Comparison of ENCODE assay signal across 8 cellular contexts in genomic region chr7:29132980-29133379, GRCh38. TPM values are rescaled to one million over a fixed set of nuclear protein-coding genes. Genes with fewer than 3 reads are reported as not detected.
"Had no signal": no experiment of that assay in that cellular context is flagged by ENCODE, and none has a peak within 500 bp of the region (broad histone marks: within the 10 kb centered on the region; RNA-seq: fewer than 3 reads in every experiment).

No MANE protein-coding gene starts in this region.

- H3K4me3 ChIP-seq: GM23338, HAP-1 had no signal

- H3K27ac ChIP-seq: KMS-11 had no signal

- H3K4me2 ChIP-seq: GM23338, KMS-11 had no signal

- H3K36me3 ChIP-seq: HAP-1 had no signal

- H3K9ac ChIP-seq: KMS-11 had no signal

- H3K9me3 Mint-ChIP-seq: HFFc6 had no signal

- H3K27ac Mint-ChIP-seq: GM23338, HFFc6 had no signal

- H2AFZ ChIP-seq: GM23338 had no signal

- FAIRE-seq: HTR-8/SVneo had no signal

- H3K4me3 Mint-ChIP-seq: GM23338, HFFc6 had no signal

- DNase-seq: H7, HFFc6, KBM-7 had no signal

- H3K9me3 ChIP-seq: HAP-1 had no signal

- ATAC-seq: GM23338, HCT116 had no signal

RNA-seq across cellular contexts. Expression of gene CPVL, which starts 13.4 kb away (rescaled TPM):
- total RNA-seq: HFFc6 had no signal
